1 cellular context compared by ENCODE assay signal in the genomic region with DNA sequence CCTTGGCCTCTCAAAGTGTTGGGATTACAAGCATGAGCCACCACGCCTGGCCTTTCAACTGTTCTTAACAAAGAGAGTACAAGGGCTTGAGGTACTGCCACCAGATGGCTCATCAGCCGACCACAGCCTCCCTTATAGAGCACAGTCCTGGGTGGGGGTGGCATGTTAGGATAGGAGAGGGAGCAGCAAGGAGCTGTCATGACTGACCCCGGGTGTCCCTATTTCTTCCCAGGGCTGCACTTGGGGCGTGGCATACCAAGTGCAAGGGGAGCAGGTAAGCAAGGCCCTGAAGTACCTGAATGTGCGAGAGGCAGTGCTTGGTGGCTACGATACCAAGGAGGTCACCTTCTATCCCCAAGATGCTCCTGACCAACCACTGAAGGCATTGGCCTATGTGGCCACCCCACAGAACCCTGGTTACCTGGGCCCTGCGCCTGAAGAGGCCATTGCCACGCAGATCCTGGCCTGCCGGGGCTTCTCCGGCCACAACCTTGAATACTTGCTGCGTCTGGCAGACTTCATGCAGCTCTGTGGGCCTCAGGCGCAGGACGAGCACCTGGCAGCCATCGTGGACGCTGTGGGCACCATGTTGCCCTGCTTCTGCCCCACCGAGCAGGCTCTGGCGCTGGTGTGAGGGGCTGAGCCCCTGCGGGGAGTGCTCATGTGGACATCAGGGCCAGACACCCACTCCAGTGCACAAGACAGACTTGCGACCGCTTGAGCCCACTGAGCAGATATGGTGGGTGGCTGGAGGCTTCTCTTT.
TF ChIP-seq lines count a peak whose summit lies in the region.

No MANE protein-coding gene starts in this region.

TF ChIP-seq in H1, 55 proteins besides CTCF, POLR2A, EP300 and RAD21:
- TF ChIP-seq SUZ12 (IDR thresholded peaks at IDR 0.05; ENCODE audit: low read length) (no peak), CHD2 (IDR thresholded peaks at IDR 0.05; ENCODE audit: low read length) (no peak), KDM5A (IDR thresholded peaks at IDR 0.05; ENCODE audit: low read length) (no peak), BACH1 (IDR thresholded peaks at IDR 0.05; ENCODE audit: low read length) (no peak)
